1 cellular context compared by ENCODE assay signal in genomic region chr11:76859708-76860233, GRCh38.
TF ChIP-seq lines count a peak whose summit lies in the region.

No MANE protein-coding gene starts in this region.

TF ChIP-seq in HEK293, 187 proteins besides CTCF, POLR2A, EP300 and RAD21 (continued from another document and continues in another):
- TF ChIP-seq ZNF692 (tag by site-specific recombination; IDR thresholded peaks at IDR 0.05), result no peak
- no peak for TF ChIP-seq ZNF280D (tag by site-specific recombination; IDR thresholded peaks at IDR 0.05)
- TF ChIP-seq ZNF202 (tag by site-specific recombination; IDR thresholded peaks at IDR 0.05; ENCODE audit: borderline replicate concordance), result no peak
- no peak for TF ChIP-seq ZNF626 (tag by site-specific recombination; IDR thresholded peaks at IDR 0.05)
- no peak for TF ChIP-seq ZNF274 (IDR thresholded peaks at IDR 0.05; ENCODE audit: low read length)
- TF ChIP-seq ZNF274 (tag by site-specific recombination; IDR thresholded peaks at IDR 0.05; ENCODE audit: borderline replicate concordance), result no peak
- TF ChIP-seq ZNF157 (tag by site-specific recombination; IDR thresholded peaks at IDR 0.05), result no peak; the same call in 1 of the 2 replicates
- TF ChIP-seq MYNN (tag by site-specific recombination; IDR thresholded peaks at IDR 0.05; ENCODE audit: borderline replicate concordance), result no peak
- no peak for TF ChIP-seq ELK4 (IDR thresholded peaks at IDR 0.05; ENCODE audit: borderline replicate concordance, low read depth, low read length)
- no peak for TF ChIP-seq ZNF776 (tag by site-specific recombination; IDR thresholded peaks at IDR 0.05; ENCODE audit: borderline replicate concordance)
- no peak for TF ChIP-seq ZNF391 (tag by site-specific recombination; IDR thresholded peaks at IDR 0.05; ENCODE audit: borderline replicate concordance, low read depth)
- TF ChIP-seq ZNF223 (tag by site-specific recombination; IDR thresholded peaks at IDR 0.05), result no peak
- TF ChIP-seq ZNF513 (tag by site-specific recombination; IDR thresholded peaks at IDR 0.05), result no peak
- TF ChIP-seq ZNF23 (tag by site-specific recombination; IDR thresholded peaks at IDR 0.05; ENCODE audit: borderline replicate concordance), result no peak
- no peak for TF ChIP-seq SCRT2 (tag by site-specific recombination; IDR thresholded peaks at IDR 0.05)
- no peak for TF ChIP-seq ZFP69B (tag by site-specific recombination; IDR thresholded peaks at IDR 0.05)
- TF ChIP-seq PRDM6 (tag by site-specific recombination; IDR thresholded peaks at IDR 0.05), result no peak
- TF ChIP-seq ZNF19 (tag by site-specific recombination; IDR thresholded peaks at IDR 0.05; ENCODE audit: low read depth), result 0 out of 2 replicates have a peak, but pooled peaks have one; percentile 47
- no peak for TF ChIP-seq ZNF585B (tag by site-specific recombination; IDR thresholded peaks at IDR 0.05)
- peak; percentile 79; the same call in 1 of the 2 replicates for TF ChIP-seq ZNF791 (tag by site-specific recombination; IDR thresholded peaks at IDR 0.05)
- peak; percentile 67 for TF ChIP-seq ZNF623 (tag by site-specific recombination; IDR thresholded peaks at IDR 0.05)
- TF ChIP-seq ZNF639 (tag by site-specific recombination; IDR thresholded peaks at IDR 0.05), result no peak
- TF ChIP-seq ZNF335 (tag by site-specific recombination; conservative IDR thresholded peaks at IDR 0.05), result peak; percentile 15; the same call in 1 of the 2 replicates
- TF ChIP-seq ZNF404 (tag by site-specific recombination; IDR thresholded peaks at IDR 0.05), result 0 out of 2 replicates have a peak, but pooled peaks have one; percentile 71
- TF ChIP-seq ZNF24 (tag by site-specific recombination; IDR thresholded peaks at IDR 0.05), result no peak
- no peak for TF ChIP-seq ZNF449 (tag by site-specific recombination; IDR thresholded peaks at IDR 0.05)
- no peak for TF ChIP-seq ZBTB48 (tag by site-specific recombination; IDR thresholded peaks at IDR 0.05)
- TF ChIP-seq PRDM2 (tag by site-specific recombination; IDR thresholded peaks at IDR 0.05; ENCODE audit: borderline replicate concordance), result no peak
- TF ChIP-seq ZNF660 (tag by site-specific recombination; IDR thresholded peaks at IDR 0.05), result no peak
- TF ChIP-seq KLF17 (tag by site-specific recombination; IDR thresholded peaks at IDR 0.05), result no peak
- no peak for TF ChIP-seq ZBTB10 (tag by site-specific recombination; IDR thresholded peaks at IDR 0.05)
- no peak for TF ChIP-seq BCL11A (tag by site-specific recombination; IDR thresholded peaks at IDR 0.05; ENCODE audit: low read depth)
